1 cellular context compared by ENCODE assay signal in genomic region chr11:3058753-3059664, GRCh38.
TF ChIP-seq lines count a peak whose summit lies in the region.

No MANE protein-coding gene starts in this region.

TF ChIP-seq in K562, 482 proteins besides CTCF, POLR2A, EP300 and RAD21 (continued from another document and continues in another):
- no peak for TF ChIP-seq RREB1 (CRISPR knock-in tag; IDR thresholded peaks at IDR 0.05)
- no peak for TF ChIP-seq ETS2 (tag; IDR thresholded peaks at IDR 0.05; ENCODE audit: borderline replicate concordance, poor library complexity, severe bottlenecking)
- TF ChIP-seq TOE1 (IDR thresholded peaks at IDR 0.05; ENCODE audit: borderline replicate concordance) = peak; percentile 49; the same call in 1 of the 2 replicates
- no peak for TF ChIP-seq TOE1 (CRISPR knock-in tag; IDR thresholded peaks at IDR 0.05; ENCODE audit: borderline replicate concordance, low read depth)
- TF ChIP-seq ZNF695 (CRISPR knock-in tag; IDR thresholded peaks at IDR 0.05) = no peak
- no peak; the same call in 1 of the 2 replicates for TF ChIP-seq ETS1 (conservative IDR thresholded peaks at IDR 0.05; ENCODE audit: control insufficient read depth, low read depth, low read length)
- peak in 1 of 3 experiments; percentile 49 for TF ChIP-seq YY1 (IDR thresholded peaks at IDR 0.05; ENCODE audit: borderline replicate concordance in 1 of 3, control insufficient read depth in 1 of 3, extremely low read depth in 1 of 3, insufficient read depth in 3 of 3, insufficient read length in 1 of 3, insufficient replicate concordance in 2 of 3, low read depth in 1 of 3, low read length in 2 of 3)
- no peak for TF ChIP-seq KLF13 (tag; IDR thresholded peaks at IDR 0.05; ENCODE audit: borderline replicate concordance, low read depth)
- no peak for TF ChIP-seq SETDB1 (IDR thresholded peaks at IDR 0.05; ENCODE audit: low read length)
- TF ChIP-seq MTA3 (IDR thresholded peaks at IDR 0.05; ENCODE audit: borderline replicate concordance) = no peak
- TF ChIP-seq ZNF408 (CRISPR knock-in tag; IDR thresholded peaks at IDR 0.05; ENCODE audit: low read depth) = no peak
- no peak for TF ChIP-seq TEAD2 (tag; IDR thresholded peaks at IDR 0.05)
- TF ChIP-seq STAT6 (CRISPR knock-in tag; IDR thresholded peaks at IDR 0.05) = no peak
- no peak for TF ChIP-seq GABPA (tag; conservative IDR thresholded peaks at IDR 0.05; ENCODE audit: low read depth)
- no peak for TF ChIP-seq PREB (CRISPR knock-in tag; IDR thresholded peaks at IDR 0.05)
- no peak for TF ChIP-seq RBM39 (optimal IDR thresholded peaks at IDR 0.05; ENCODE audit: low read depth, low read length)
- no peak for TF ChIP-seq STAT5B (CRISPR knock-in tag; IDR thresholded peaks at IDR 0.05)
- TF ChIP-seq DEAF1 (CRISPR knock-in tag; IDR thresholded peaks at IDR 0.05) = no peak
- TF ChIP-seq ETV5 (CRISPR knock-in tag; IDR thresholded peaks at IDR 0.05; ENCODE audit: low read depth) = peak; percentile 77; the same call in 1 of the 2 replicates
- no peak for TF ChIP-seq ZNF3 (CRISPR knock-in tag; IDR thresholded peaks at IDR 0.05)
- peak; percentile 44; the same call in 1 of the 2 replicates for TF ChIP-seq EHMT2 (IDR thresholded peaks at IDR 0.05)
- TF ChIP-seq PRPF4 (IDR thresholded peaks at IDR 0.05; ENCODE audit: insufficient read depth, low read depth, low read length, poor library complexity, severe bottlenecking) = no peak
- TF ChIP-seq KAT8 (IDR thresholded peaks at IDR 0.05; ENCODE audit: low read depth) = no peak
- TF ChIP-seq MXI1 (IDR thresholded peaks at IDR 0.05; ENCODE audit: low read depth, low read length) = no peak
- TF ChIP-seq CHD1 (IDR thresholded peaks at IDR 0.05; ENCODE audit: low read length) = no peak
- TF ChIP-seq NR4A1 (CRISPR knock-in tag; IDR thresholded peaks at IDR 0.05) = no peak
- TF ChIP-seq NR4A1 (tag; IDR thresholded peaks at IDR 0.05) = peak; percentile 62; the same call in 1 of the 2 replicates
- TF ChIP-seq ZNF280A (IDR thresholded peaks at IDR 0.05; ENCODE audit: low read depth, partially characterized antibody) = no peak
- TF ChIP-seq ARID2 (IDR thresholded peaks at IDR 0.05) = no peak
- no peak for TF ChIP-seq ZNF436 (CRISPR knock-in tag; IDR thresholded peaks at IDR 0.05)
- TF ChIP-seq NR2F6 (CRISPR knock-in tag; IDR thresholded peaks at IDR 0.05) = no peak
- no peak for TF ChIP-seq ZNF316 (IDR thresholded peaks at IDR 0.05)
- TF ChIP-seq JUNB (CRISPR knock-in tag; conservative IDR thresholded peaks at IDR 0.05) = peak; percentile 57; the same call in 1 of the 2 replicates
- TF ChIP-seq ZMIZ1 (IDR thresholded peaks at IDR 0.05; ENCODE audit: low read depth in 2 of 2, low read length in 2 of 2) = no peak
- TF ChIP-seq ZBTB12 (CRISPR knock-in tag; IDR thresholded peaks at IDR 0.05) = no peak
- TF ChIP-seq ZNF134 (CRISPR knock-in tag; conservative IDR thresholded peaks at IDR 0.05) = no peak
- no peak for TF ChIP-seq ZNF655 (CRISPR knock-in tag; IDR thresholded peaks at IDR 0.05)
- no peak for TF ChIP-seq ZNF696 (CRISPR knock-in tag; conservative IDR thresholded peaks at IDR 0.05)
- TF ChIP-seq PKNOX1 (IDR thresholded peaks at IDR 0.05) = no peak; the same call in 1 of the 2 replicates
- no peak for TF ChIP-seq BACH1 (tag; IDR thresholded peaks at IDR 0.05)
